Comparison of ENCODE assay signal across 9 cellular contexts in the genomic region with DNA sequence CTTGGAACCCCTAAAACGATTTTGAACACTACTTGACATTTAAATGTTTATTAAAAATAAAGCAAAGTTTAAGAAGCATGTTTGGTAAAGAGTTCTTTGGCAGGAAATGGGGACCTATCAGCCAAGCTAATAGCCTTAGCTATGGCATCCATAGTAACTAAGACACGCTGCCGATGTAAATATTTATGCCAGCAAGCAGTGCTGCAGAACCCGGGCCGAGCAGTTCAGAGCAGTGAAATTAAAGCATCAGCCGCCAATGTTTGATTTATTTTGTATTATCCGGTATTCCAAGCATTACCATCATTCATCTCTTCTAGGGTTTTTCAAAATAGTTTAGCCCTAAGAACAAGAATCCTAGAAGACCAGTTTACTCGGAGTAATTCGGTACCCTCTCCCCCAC.
DNase-seq lines count a peak whose midpoint lies in the region; ATAC-seq and TF ChIP-seq lines count a peak whose summit lies in the region.
"Had no signal": no experiment of that assay in that cellular context is flagged by ENCODE, and none has a peak within 500 bp of the region (broad histone marks: within the 10 kb centered on the region; RNA-seq: fewer than 3 reads in every experiment).

No MANE protein-coding gene starts in this region.

- peaks cover 41% of the 10 kb centered on the region for H3K36me3 Mint-ChIP-seq in activated CD4-positive, alpha-beta T cell treated with anti-CD3 and anti-CD28 coated beads, Interleukin-2, amount 10 ng/mL, durations not matched to agents 24 days and 14 days (ENCODE audit: low read depth)
- peaks cover 48% of the 10 kb centered on the region for H3K36me3 Mint-ChIP-seq in activated B cell treated with CpG ODN at 0.5 μM for 24 hours (ENCODE audit: low read depth)
- H3K36me3 Mint-ChIP-seq in glutamatergic neuron (ENCODE audit: unreplicated experiment), result peaks cover 12% of the 10 kb centered on the region

- H3K36me3 ChIP-seq in gastroesophageal sphincter, result no peaks in the 10 kb centered on the region
- peaks cover 0 to 9% of the 10 kb centered on the region in 2 donors for H3K36me3 ChIP-seq in stomach smooth muscle (ENCODE audit: control insufficient read depth in 2 of 2, insufficient read depth in 2 of 2, low read length in 2 of 2)

- TF ChIP-seq CTCF in activated B cell treated with CpG ODN at 0.5 μM for 24 hours (IDR thresholded peaks at IDR 0.05), result no peak
- TF ChIP-seq CTCF in gastroesophageal sphincter (IDR thresholded peaks at IDR 0.05), result no peak
- TF ChIP-seq CTCF in GM10248 (IDR thresholded peaks at IDR 0.05; ENCODE audit: control extremely low read depth, extremely low read depth, low read depth, missing control alignments), result no peak
- no peak for TF ChIP-seq CTCF in glutamatergic neuron (IDR thresholded peaks at IDR 0.05; ENCODE audit: partially characterized antibody, unreplicated experiment)

- peak overlapping the region; percentile 81 for H3K4me3 Mint-ChIP-seq in activated CD4-positive, alpha-beta T cell treated with anti-CD3 and anti-CD28 coated beads, Interleukin-2, amount 10 ng/mL, durations not matched to agents 24 days and 14 days
- H3K4me3 Mint-ChIP-seq in activated B cell treated with CpG ODN at 0.5 μM for 24 hours (peak overlapping the region; percentile 80), glutamatergic neuron (ENCODE audit: unreplicated experiment) (no peak overlapping the region)

- H3K9me3 ChIP-seq in gastroesophageal sphincter (no peaks in the 10 kb centered on the region), stomach smooth muscle (ENCODE audit: control insufficient read depth in 2 of 2, low read length in 2 of 2) (no peaks in the 10 kb centered on the region)

- no peak for TF ChIP-seq POLR2A in gastroesophageal sphincter (IDR thresholded peaks at IDR 0.05)

- H3K27ac ChIP-seq in gastroesophageal sphincter, result peak overlapping the region; percentile 86 to 90 (median 88)
- peak overlapping the region; percentile 95 for H3K27ac ChIP-seq in stomach smooth muscle (ENCODE audit: low read length)

- H3K4me1 ChIP-seq in gastroesophageal sphincter (peaks cover 23 to 73% (median 25%) of the 10 kb centered on the region in 3 donors), stomach smooth muscle (ENCODE audit: control insufficient read depth, insufficient read depth, low read length) (peaks cover 23% of the 10 kb centered on the region)

- peak overlapping the region; percentile 96 for H3K27ac Mint-ChIP-seq in activated CD4-positive, alpha-beta T cell treated with anti-CD3 and anti-CD28 coated beads, Interleukin-2, amount 10 ng/mL, durations not matched to agents 24 days and 14 days
- H3K27ac Mint-ChIP-seq in activated B cell treated with CpG ODN at 0.5 μM for 24 hours (peak overlapping the region; percentile 99), glutamatergic neuron (ENCODE audit: unreplicated experiment) (no peak overlapping the region)

- ATAC-seq in activated B cell treated with CpG ODN at 0.5 μM for 24 hours (ENCODE audit: low read depth) (no peak), gastroesophageal sphincter (no peak)

- no peak for TF ChIP-seq EP300 in gastroesophageal sphincter (IDR thresholded peaks at IDR 0.05)

- 2 to 13% methylated on average over 9 of the region's 9 CpGs for WGBS in gastroesophageal sphincter (ENCODE audit: low coverage in 1 of 2), 2 donors

- H3K9me3 Mint-ChIP-seq in activated CD4-positive, alpha-beta T cell treated with anti-CD3 and anti-CD28 coated beads, Interleukin-2, amount 10 ng/mL, durations not matched to agents 24 days and 14 days, result no peaks in the 10 kb centered on the region
- peaks cover 3% of the 10 kb centered on the region for H3K9me3 Mint-ChIP-seq in activated B cell treated with CpG ODN at 0.5 μM for 24 hours
- H3K9me3 Mint-ChIP-seq in glutamatergic neuron (ENCODE audit: unreplicated experiment), result peaks cover 10% of the 10 kb centered on the region

- no peaks in the 10 kb centered on the region for H3K27me3 ChIP-seq in gastroesophageal sphincter
- H3K27me3 ChIP-seq in stomach smooth muscle (ENCODE audit: control insufficient read depth in 1 of 2, insufficient read depth in 2 of 2, low read length in 2 of 2), result no peaks in the 10 kb centered on the region

- peak; percentile 86 for DNase-seq in activated CD4-positive, alpha-beta T cell treated with anti-CD3 and anti-CD28 coated beads, Interleukin-2, amount 10 ng/mL, durations not matched to agents 24 days and 14 days
- DNase-seq in activated CD4-positive, alpha-beta T cell treated with anti-CD3 and anti-CD28 coated beads, Interleukin-2, amount 50 U/mL, for 1 hour, result no peak
- DNase-seq in activated B cell treated with CpG ODN at 0.5 μM for 24 hours, result no peak
- no peak for DNase-seq in GM10248 (ENCODE audit: extremely low spot score)
- DNase-seq in glutamatergic neuron, result no peak
- no peak for DNase-seq in NCI-H1092 treated with DMSO at 0.1 percent for 48 hours (lab: John Stamatoyannopoulos, UW)
- DNase-seq: H7 had no signal

- peaks cover 75% of the 10 kb centered on the region for H3K4me1 Mint-ChIP-seq in activated CD4-positive, alpha-beta T cell treated with anti-CD3 and anti-CD28 coated beads, Interleukin-2, amount 10 ng/mL, durations not matched to agents 24 days and 14 days
- peaks cover 92% of the 10 kb centered on the region for H3K4me1 Mint-ChIP-seq in activated B cell treated with CpG ODN at 0.5 μM for 24 hours
- peaks cover 42% of the 10 kb centered on the region for H3K4me1 Mint-ChIP-seq in glutamatergic neuron (ENCODE audit: low read depth, unreplicated experiment)

- H3K27me3 Mint-ChIP-seq in activated CD4-positive, alpha-beta T cell treated with anti-CD3 and anti-CD28 coated beads, Interleukin-2, amount 10 ng/mL, durations not matched to agents 24 days and 14 days, result no peaks in the 10 kb centered on the region
- H3K27me3 Mint-ChIP-seq in activated B cell treated with CpG ODN at 0.5 μM for 24 hours, result no peaks in the 10 kb centered on the region
- H3K27me3 Mint-ChIP-seq in glutamatergic neuron (ENCODE audit: unreplicated experiment), result peaks cover 13% of the 10 kb centered on the region

- POLR2A ChIA-PET in activated B cell treated with CpG ODN at 0.5 μM for 24 hours (lab: Charles Lee) (interaction anchor here (0.7 to 7.6 kb wide), 13 partner anchors 11 to 63 kb away, joined by 3 to 313 read pairs (median 14); no protein-coding TSS in a partner anchor), GM10248 (lab: Yijun Ruan, JAX) (interaction anchor here (1.1 to 2.0 kb wide), 3 partner anchors 8 to 13 kb away, joined by 4 to 11 read pairs (median 8); no protein-coding TSS in a partner anchor)

- intact Hi-C loops in activated CD4-positive, alpha-beta T cell treated with anti-CD3 and anti-CD28 coated beads, Interleukin-2, amount 10 ng/mL, durations not matched to agents 24 days and 14 days (cut with micrococcal nuclease), result loop anchor here (1.0 to 10.0 kb wide), 10 partner anchors 8 to 1756 kb away; a partner anchor contains a TSS
- intact Hi-C loops in activated B cell treated with CpG ODN at 0.5 μM for 24 hours (cut with micrococcal nuclease), result loop anchor here (5.0 kb wide), 1 partner anchor 264 kb away; a partner anchor contains a TSS

- H3K4me3 ChIP-seq in gastroesophageal sphincter (peak overlapping the region; percentile 35 to 48), stomach smooth muscle (ENCODE audit: low read length in 2 of 2) (peak overlapping the region; percentile 58 to 63)

- peak overlapping the region; percentile 25 to 37 for H3K9ac ChIP-seq in stomach smooth muscle (ENCODE audit: low read length in 2 of 2)

- CTCF ChIA-PET in activated B cell treated with CpG ODN at 0.5 μM for 24 hours (lab: Charles Lee) (interaction anchor here (1.8 to 2.4 kb wide), 3 partner anchors 13 to 52 kb away, joined by 9 to 19 read pairs (median 11); no protein-coding TSS in a partner anchor), GM10248 (lab: Yijun Ruan, JAX) (interaction anchor here (1.1 to 3.8 kb wide), 7 partner anchors 9 to 52 kb away, joined by 3 to 32 read pairs (median 9); no protein-coding TSS in a partner anchor)
